24 cellular contexts compared by ENCODE assay signal in the genomic region with DNA sequence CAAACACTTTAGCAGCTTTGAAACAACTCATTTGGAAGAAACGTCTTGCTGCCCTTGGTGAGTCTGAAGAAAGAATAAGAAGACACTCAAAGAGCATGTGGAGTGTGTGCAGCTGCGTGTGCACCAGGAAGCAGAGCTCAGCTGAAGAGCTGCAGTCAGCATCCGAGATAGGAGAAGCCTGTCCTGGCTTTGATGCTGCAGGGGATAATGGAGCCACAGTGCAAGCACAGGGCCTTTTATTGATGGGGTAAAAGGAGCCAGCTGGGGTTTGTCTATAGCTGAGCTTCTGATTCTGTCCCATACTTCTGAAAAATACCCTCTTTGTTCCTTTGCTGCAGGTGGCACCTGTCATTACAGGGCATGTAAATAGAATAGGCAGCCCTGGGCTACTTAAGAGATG.
DNase-seq lines count a peak whose midpoint lies in the region.
"Had no signal": no experiment of that assay in that cellular context is flagged by ENCODE, and none has a peak within 500 bp of the region (broad histone marks: within the 10 kb centered on the region; RNA-seq: fewer than 3 reads in every experiment).

No MANE protein-coding gene starts in this region.

- peak; percentile 4 for DNase-seq in NCI-H1092 treated with DMSO at 0.1 percent for 48 hours (lab: John Stamatoyannopoulos, UW)
- no peak for DNase-seq in NCI-H1092 (lab: John Stamatoyannopoulos, UW)
- DNase-seq in Jurkat, Clone E6-1 (ENCODE audit: low read depth, low spot score), result peak; percentile 12
- peak in 30 of 56 donors; percentile 1 to 71 (median 15) for DNase-seq in amygdala (lab: John Stamatoyannopoulos, UW)
- DNase-seq in nucleus accumbens (lab: John Stamatoyannopoulos, UW), result peak in 34 of 56 donors; percentile 4 to 60 (median 17)
- no peak for DNase-seq in AG08396 (ENCODE audit: low spot score)
- DNase-seq in T-helper 1 cell, result no peak
- DNase-seq in activated gamma-delta T cell treated with Interleukin-2 at 50 U/mL for 16 hours, result no peak
- DNase-seq: 8988T; BE2C; CD4-positive, CD25-positive, alpha-beta regulatory T cell; COR-L47; DMS 273 treated with DMSO at 0.1 percent for 48 hours; GDM1; GM23248; HCEC 1CT; IMR-90; Karpas-422; MG63; NCI-H1105 treated with DMSO at 0.1 percent for 48 hours; NCI-H1930; NCI-H2171 treated with DMSO at 0.1 percent for 48 hours; NCI-H524; SJCRH30 had no signal

- H3K4me3 ChIP-seq in Jurkat, Clone E6-1 (ENCODE audit: low read length), result no peak overlapping the region
- H3K4me3 ChIP-seq: GM23248, MG63, SJCRH30 had no signal

Comparison
In these comparisons a context has a peak if more than half of its experiments do, and no peak if none do; other contexts are left out.
1. DNase-seq: peak in NCI-H1092 treated with DMSO at 0.1 percent for 48 hours (single experiment), Jurkat, Clone E6-1 (single experiment), amygdala (30 of 56) and nucleus accumbens (34 of 56); none in NCI-H1092 (single experiment), AG08396 (single experiment), T-helper 1 cell (0 of 5) and activated gamma-delta T cell treated with Interleukin-2 at 50 U/mL for 16 hours (single experiment).